In genomic region chr10:104130041-104130440, GRCh38 we compare ENCODE assay signal across 31 cellular contexts. TPM values are rescaled to one million over a fixed set of nuclear protein-coding genes. Genes with fewer than 3 reads are reported as not detected.
"Had no signal": no experiment of that assay in that cellular context is flagged by ENCODE, and none has a peak within 500 bp of the region (broad histone marks: within the 10 kb centered on the region; RNA-seq: fewer than 3 reads in every experiment).

No MANE protein-coding gene starts in this region.

- H3K27ac Mint-ChIP-seq: dendritic cell treated with granulocyte-macrophage colony-stimulating factor and Interleukin-4, amounts not matched to agents 40 ng/mL and 50 ng/mL, for 4 days; endodermal cell; naive thymus-derived CD8-positive, alpha-beta T cell; stimulated activated naive CD8-positive, alpha-beta T cell treated with anti-CD3 and anti-CD28 coated beads, Interleukin-15, amount 100 ng/mL, for 72 hours had no signal

- H3K4me3 ChIP-seq: esophagus muscularis mucosa, heart right ventricle, left ventricle myocardium inferior, lower lobe of right lung, prostate gland, right atrium auricular region, smooth muscle cell, suprapubic skin, transverse colon, upper lobe of right lung, uterus had no signal

- H3K4me2 ChIP-seq: smooth muscle cell had no signal

- H3K4me1 ChIP-seq: esophagus muscularis mucosa, heart right ventricle, lower lobe of right lung, prostate gland, right atrium auricular region, suprapubic skin, transverse colon, uterus had no signal

- H3K4me1 Mint-ChIP-seq: nephron progenitor cell had no signal

- H3K36me3 ChIP-seq: prostate gland, right atrium auricular region, suprapubic skin, transverse colon, upper lobe of right lung, uterus had no signal

- FAIRE-seq: islet of Langerhans had no signal

- ATAC-seq: heart right ventricle; left colon; lower lobe of right lung; naive thymus-derived CD8-positive, alpha-beta T cell; sciatic nerve; stimulated activated naive CD8-positive, alpha-beta T cell treated with anti-CD3 and anti-CD28 coated beads, Interleukin-15, amount 100 ng/mL, for 72 hours; upper lobe of right lung had no signal

- DNase-seq: effector CD8-positive, alpha-beta T cell; endodermal cell; foreskin melanocyte; glutamatergic neuron; heart right ventricle; hippocampal formation; kidney glomerular epithelial cell; left colon; left ventricle myocardium inferior; lower lobe of right lung; naive thymus-derived CD8-positive, alpha-beta T cell; nephron progenitor cell; nucleus accumbens; stimulated activated CD4-positive, alpha-beta T cell treated with anti-CD3 and anti-CD28 coated beads, Interleukin-12 subunit alpha, Interleukin-12 subunit beta, amount 100 ng/mL, for 4 hours; stimulated activated CD4-positive, alpha-beta T cell treated with anti-CD3 and anti-CD28 coated beads, Interleukin-1b, Interleukin-23, amount 100 ng/mL, for 48 hours; stimulated activated CD4-positive, alpha-beta T cell treated with anti-CD3 and anti-CD28 coated beads, Interleukin-4, amount 100 ng/mL, for 1 hour; stimulated activated CD8-positive, alpha-beta memory T cell treated with anti-CD3 and anti-CD28 coated beads, Interleukin-4, amount 100 ng/mL, for 48 hours; stimulated activated naive CD4-positive, alpha-beta T cell; stimulated activated naive CD8-positive, alpha-beta T cell treated with anti-CD3 and anti-CD28 coated beads, Interleukin-15, amount 100 ng/mL, for 72 hours; transverse colon; upper lobe of right lung; uterus had no signal

- H3K4me3 Mint-ChIP-seq: dendritic cell treated with granulocyte-macrophage colony-stimulating factor and Interleukin-4, amounts not matched to agents 40 ng/mL and 50 ng/mL, for 4 days; endodermal cell; naive thymus-derived CD8-positive, alpha-beta T cell; nephron progenitor cell; stimulated activated naive CD8-positive, alpha-beta T cell treated with anti-CD3 and anti-CD28 coated beads, Interleukin-15, amount 100 ng/mL, for 72 hours had no signal

- H3K9me3 ChIP-seq: esophagus muscularis mucosa, heart right ventricle, left ventricle myocardium inferior, lower lobe of right lung, prostate gland, right atrium auricular region, suprapubic skin, transverse colon, upper lobe of right lung, uterus had no signal

- H3K27ac ChIP-seq: esophagus muscularis mucosa, heart right ventricle, left ventricle myocardium inferior, lower lobe of right lung, prostate gland, right atrium auricular region, suprapubic skin, transverse colon, upper lobe of right lung, uterus had no signal

- H3K9me3 Mint-ChIP-seq: dendritic cell treated with granulocyte-macrophage colony-stimulating factor and Interleukin-4, amounts not matched to agents 40 ng/mL and 50 ng/mL, for 4 days; endodermal cell; naive thymus-derived CD8-positive, alpha-beta T cell; nephron progenitor cell; stimulated activated naive CD8-positive, alpha-beta T cell treated with anti-CD3 and anti-CD28 coated beads, Interleukin-15, amount 100 ng/mL, for 72 hours had no signal

- H3K27me3 ChIP-seq: esophagus muscularis mucosa, right atrium auricular region, suprapubic skin, upper lobe of right lung, uterus had no signal

RNA-seq across cellular contexts. Expression of gene COL17A1, which starts 44.4 kb away (rescaled TPM):
- total RNA-seq: left ventricle myocardium inferior; naive thymus-derived CD8-positive, alpha-beta T cell; osteocyte had no signal
- polyA plus RNA-seq: naive thymus-derived CD8-positive, alpha-beta T cell had no signal
